ENCODE assay signal across 2 cellular contexts in the genomic region with DNA sequence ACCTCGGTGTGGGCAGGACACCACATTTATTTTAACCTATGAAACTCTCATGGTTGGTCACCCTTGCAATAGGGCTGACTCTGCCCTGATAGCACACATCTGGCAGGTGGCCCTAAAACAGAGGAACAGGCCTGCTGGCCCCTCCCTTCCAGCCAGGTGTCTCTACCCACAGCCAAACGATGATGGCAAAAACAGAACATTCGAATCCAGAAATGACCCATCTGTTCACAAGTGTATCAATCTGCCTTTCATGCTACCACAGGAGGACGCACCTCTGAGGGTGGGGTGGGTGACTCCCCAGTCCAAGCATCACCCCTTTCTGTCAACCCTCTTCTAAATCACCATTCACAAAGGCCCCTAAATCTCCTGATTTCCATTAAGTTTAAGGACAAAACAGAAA.
TF ChIP-seq lines count a peak whose summit lies in the region.

No MANE protein-coding gene starts in this region.

TF ChIP-seq in SK-N-SH treated with all-trans-retinoic acid at 6 μM for 48 hours, 23 proteins besides CTCF, POLR2A, EP300 and RAD21 (continued from another document):
- TF ChIP-seq PATZ1 (CRISPR knock-in tag; IDR thresholded peaks at IDR 0.05; ENCODE audit: borderline replicate concordance), result no peak
- TF ChIP-seq CSDC2 (CRISPR knock-in tag; IDR thresholded peaks at IDR 0.05), result no peak
- no peak for TF ChIP-seq TSHZ2 (CRISPR knock-in tag; IDR thresholded peaks at IDR 0.05)
- no peak for TF ChIP-seq TOX (CRISPR knock-in tag; IDR thresholded peaks at IDR 0.05; ENCODE audit: borderline replicate concordance)
- no peak for TF ChIP-seq BACH2 (CRISPR knock-in tag; IDR thresholded peaks at IDR 0.05; ENCODE audit: borderline replicate concordance)
- TF ChIP-seq POU6F1 (CRISPR knock-in tag; IDR thresholded peaks at IDR 0.05; ENCODE audit: borderline replicate concordance, low read depth), result no peak
- no peak for TF ChIP-seq ZC3H10 (CRISPR knock-in tag; IDR thresholded peaks at IDR 0.05)
- no peak for TF ChIP-seq ARNTL (CRISPR knock-in tag; IDR thresholded peaks at IDR 0.05; ENCODE audit: borderline replicate concordance, low read depth)
- no peak for TF ChIP-seq GLIS3 (CRISPR knock-in tag; IDR thresholded peaks at IDR 0.05)
- TF ChIP-seq ZNF565 (CRISPR knock-in tag; conservative IDR thresholded peaks at IDR 0.05; ENCODE audit: low read depth), result no peak
- TF ChIP-seq CREB5 (CRISPR knock-in tag; IDR thresholded peaks at IDR 0.05; ENCODE audit: low read depth), result no peak

TF ChIP-seq in WTC11, 78 proteins besides CTCF, POLR2A, EP300 and RAD21 (continued from another document):
- no peak for TF ChIP-seq AR (CRISPR knock-in tag; IDR thresholded peaks at IDR 0.05)
